Comparison of ENCODE assay signal across 8 cellular contexts in genomic region chr2:177983183-177983788, GRCh38.
DNase-seq lines count a peak whose midpoint lies in the region; TF ChIP-seq lines count a peak whose summit lies in the region.

No MANE protein-coding gene starts in this region.

- peak; percentile 88 for TF ChIP-seq CTCF in RWPE1 (conservative IDR thresholded peaks at IDR 0.05; ENCODE audit: low read depth)
- TF ChIP-seq CTCF in ovary (IDR thresholded peaks at IDR 0.05): no peak

- no peak for TF ChIP-seq POLR2A in ovary (IDR thresholded peaks at IDR 0.05)

- H3K9me3 ChIP-seq in HAP-1 (no peaks in the 10 kb centered on the region), ovary (no peaks in the 10 kb centered on the region)

- no peaks in the 10 kb centered on the region for H3K36me3 ChIP-seq in HAP-1 (replicated peaks)
- H3K36me3 ChIP-seq in ovary: no peaks in the 10 kb centered on the region

- CTCF ChIA-PET in RWPE1 (lab: Yijun Ruan, JAX): interaction anchor here (0.8 kb wide), 1 partner anchor 11 kb away, joined by 4 read pairs; no protein-coding TSS in a partner anchor

- H3K27ac ChIP-seq in RWPE1: no peak overlapping the region
- H3K27ac ChIP-seq in ovary: no peak overlapping the region

- TF ChIP-seq EP300 in ovary (IDR thresholded peaks at IDR 0.05): no peak

- 4% methylated on average over 2 of the region's 2 CpGs for WGBS in ovary, 3 donors

- intact Hi-C loops in ovary (cut with DNase I): no loop called here

- POLR2A ChIA-PET in RWPE1 (lab: Yijun Ruan, JAX; ENCODE audit: low non-redundant PET): no interaction called here

- H3K4me3 ChIP-seq in HAP-1: no peak overlapping the region
- H3K4me3 ChIP-seq in ovary: no peak overlapping the region

- no peaks in the 10 kb centered on the region for H3K4me1 ChIP-seq in HAP-1
- no peaks in the 10 kb centered on the region for H3K4me1 ChIP-seq in ovary (ENCODE audit: insufficient read depth)

- peak; percentile 1 for DNase-seq in stimulated activated naive CD4-positive, alpha-beta T cell treated with Interleukin-2 at 50 U/mL for 16 hours (lab: John Stamatoyannopoulos, UW)
- no peak for DNase-seq in stimulated activated naive CD4-positive, alpha-beta T cell (lab: John Stamatoyannopoulos, UW)
- peak; percentile 40 to 58 for DNase-seq in HAP-1 (ENCODE audit: low spot score in 2 of 2)
- DNase-seq in M059J (ENCODE audit: low read depth): peak; percentile 59
- peak; percentile 59 for DNase-seq in RWPE1 (ENCODE audit: low spot score)
- DNase-seq in ecto neural progenitor cell (ENCODE audit: low spot score): peak; percentile 49
- peak; percentile 57 for DNase-seq in myocyte (ENCODE audit: low read depth)
- DNase-seq in ovary: no peak

- in situ Hi-C loops in HAP-1 (cut with MboI; ENCODE audit: low sequenced_read_pairs): no loop called here

- peaks cover 5% of the 10 kb centered on the region for H3K27me3 ChIP-seq in HAP-1 (ENCODE audit: low read depth)
- no peaks in the 10 kb centered on the region for H3K27me3 ChIP-seq in ovary

Comparison
In these comparisons a context has a peak if more than half of its experiments do, and no peak if none do; other contexts are left out.
1. DNase-seq: peak in stimulated activated naive CD4-positive, alpha-beta T cell treated with Interleukin-2 at 50 U/mL for 16 hours (single experiment), HAP-1 (2 of 2), M059J (single experiment), RWPE1 (single experiment), ecto neural progenitor cell (single experiment) and myocyte (single experiment); none in stimulated activated naive CD4-positive, alpha-beta T cell (0 of 6) and ovary (0 of 5).